ENCODE assay signal across 8 cellular contexts in genomic region chr5:61626639-61627282, GRCh38.
DNase-seq lines count a peak whose midpoint lies in the region; ATAC-seq and TF ChIP-seq lines count a peak whose summit lies in the region.

No MANE protein-coding gene starts in this region.

- H3K27me3 ChIP-seq in ectodermal cell (ENCODE audit: control insufficient read depth, insufficient read depth, low read length, poor library complexity, severe bottlenecking) (peaks cover 11% of the 10 kb centered on the region), neuronal stem cell (ENCODE audit: control insufficient read depth in 3 of 3, insufficient read depth in 3 of 3, low read depth in 1 of 3, low read length in 3 of 3) (no peaks in the 10 kb centered on the region), MM.1S (replicated peaks; ENCODE audit: insufficient read depth, low read length) (no peaks in the 10 kb centered on the region)

- peak overlapping the region; percentile 17 for H2BK12ac ChIP-seq in neuronal stem cell (ENCODE audit: low read length)

- peak overlapping the region; percentile 95 for H3K18ac ChIP-seq in neuronal stem cell (ENCODE audit: low read length)

- no peak overlapping the region for H3K27ac ChIP-seq in ectodermal cell (ENCODE audit: insufficient read depth, low read depth, low read length, poor library complexity, severe bottlenecking)
- no peak overlapping the region for H3K27ac ChIP-seq in neuronal stem cell (replicated peaks; ENCODE audit: low read length)
- no peak overlapping the region for H3K27ac ChIP-seq in MM.1S (ENCODE audit: low read length)

- H3K14ac ChIP-seq in neuronal stem cell (ENCODE audit: low read length) = no peak overlapping the region

- H3K9me3 ChIP-seq in ectodermal cell (ENCODE audit: control insufficient read depth, low read length) = no peaks in the 10 kb centered on the region
- no peaks in the 10 kb centered on the region for H3K9me3 ChIP-seq in neuronal stem cell (replicated peaks in 1 of 2; ENCODE audit: control insufficient read depth in 2 of 2, insufficient read depth in 1 of 2, low read depth in 1 of 2, low read length in 2 of 2)
- H3K9me3 ChIP-seq in MM.1S (replicated peaks; ENCODE audit: insufficient read depth, low read length) = no peaks in the 10 kb centered on the region

- no peak overlapping the region for H2BK5ac ChIP-seq in neuronal stem cell (ENCODE audit: low read length)

- peak overlapping the region; percentile 76 for H3K4me3 Mint-ChIP-seq in Calu3 (ENCODE audit: low read depth, unreplicated experiment)

- intact Hi-C loops in Calu3 (cut with micrococcal nuclease; ENCODE audit: unreplicated experiment) = no loop called here

- H3K79me2 ChIP-seq in MM.1S (ENCODE audit: low read length) = no peaks in the 10 kb centered on the region

- H3K4me3 ChIP-seq in ectodermal cell (ENCODE audit: insufficient read depth, low read depth, low read length) (peak overlapping the region; percentile 49), neuronal stem cell (ENCODE audit: low read length in 2 of 2) (no peak overlapping the region), MM.1S (ENCODE audit: low read length) (no peak overlapping the region)

- WGBS in ectodermal cell, 2 experiments = 79 to 82% methylated on average over 10 of the region's 10 CpGs
- WGBS in neuronal stem cell (ENCODE audit: extremely low coverage in 2 of 2, insufficient read length in 2 of 2, insufficient replicate concordance in 1 of 2), 2 donors = no CpG with 5 or more reads among the region's 10 CpGs

- no peak overlapping the region for H4K8ac ChIP-seq in neuronal stem cell (ENCODE audit: low read depth, low read length)

- H3K36me3 ChIP-seq in ectodermal cell (ENCODE audit: control insufficient read depth, insufficient read depth, low read length) (no peaks in the 10 kb centered on the region), neuronal stem cell (replicated peaks in 1 of 2; ENCODE audit: control insufficient read depth in 2 of 2, insufficient read depth in 2 of 2, low read length in 2 of 2) (no peaks in the 10 kb centered on the region), MM.1S (replicated peaks; ENCODE audit: insufficient read depth, low read length) (no peaks in the 10 kb centered on the region)

- no peak overlapping the region for H3K4me2 ChIP-seq in neuronal stem cell (ENCODE audit: insufficient read depth, low read length, poor library complexity, severe bottlenecking)
- H3K4me2 ChIP-seq in MM.1S (ENCODE audit: low read depth, low read length) = no peak overlapping the region

- H3K4ac ChIP-seq in neuronal stem cell (ENCODE audit: low read length) = no peak overlapping the region

- H3K27me3 Mint-ChIP-seq in Calu3 (ENCODE audit: unreplicated experiment) = no peaks in the 10 kb centered on the region

- no peak for DNase-seq in Calu3
- DNase-seq in neuronal stem cell (ENCODE audit: low spot score) = no peak
- DNase-seq in MM.1S = no peak
- DNase-seq in DMS153 treated with DMSO at 0.1 percent for 48 hours (lab: John Stamatoyannopoulos, UW; ENCODE audit: unreplicated experiment) = no peak
- DNase-seq in kidney tubule cell (ENCODE audit: low spot score) = no peak

- no peak for TF ChIP-seq CTCF in Calu3 (IDR thresholded peaks at IDR 0.05; ENCODE audit: unreplicated experiment)
- no peak for TF ChIP-seq CTCF in MM.1S (IDR thresholded peaks at IDR 0.05; ENCODE audit: low read length)

- H3K36me3 Mint-ChIP-seq in Calu3 (ENCODE audit: insufficient read depth, unreplicated experiment) = peaks cover 11% of the 10 kb centered on the region

- H4K20me1 ChIP-seq in MM.1S (ENCODE audit: insufficient read depth, low read length) = no peaks in the 10 kb centered on the region

- CTCF ChIA-PET in Calu3 (lab: Charles Lee) = interaction anchor here (0.5 kb wide), 1 partner anchor 1858 kb away, joined by 3 read pairs; no protein-coding TSS in a partner anchor

- H3K4me1 ChIP-seq in ectodermal cell (ENCODE audit: control insufficient read depth, insufficient read depth, low read length) (peaks cover 15% of the 10 kb centered on the region), neuronal stem cell (ENCODE audit: control insufficient read depth in 2 of 2, insufficient read depth in 1 of 2, low read depth in 1 of 2, low read length in 2 of 2) (peaks cover 10 to 25% of the 10 kb centered on the region in 2 donors), MM.1S (ENCODE audit: low read length) (no peaks in the 10 kb centered on the region)

- H2AFZ ChIP-seq in neuronal stem cell (ENCODE audit: low read length) (no peak overlapping the region), MM.1S (ENCODE audit: low read length) (no peak overlapping the region)

- H3K27ac Mint-ChIP-seq in Calu3 (ENCODE audit: unreplicated experiment) = no peak overlapping the region

- H2AK5ac ChIP-seq in neuronal stem cell (ENCODE audit: low read depth, low read length) = peak overlapping the region; percentile 79

- H4K91ac ChIP-seq in neuronal stem cell (ENCODE audit: low read depth, low read length, poor library complexity) = no peak overlapping the region

- no peak overlapping the region for H3K9ac ChIP-seq in neuronal stem cell (ENCODE audit: low read depth, low read length, poor library complexity)
- H3K9ac ChIP-seq in MM.1S (ENCODE audit: low read length) = no peak overlapping the region

- no peaks in the 10 kb centered on the region for H3K9me2 ChIP-seq in MM.1S (replicated peaks; ENCODE audit: insufficient read depth, low read length)

- BruUV-seq in Calu3 (replicated peaks; lab: Mats Ljungman, UMichigan) = no TSS peak

- no peak overlapping the region for H3K23ac ChIP-seq in neuronal stem cell (ENCODE audit: low read depth, low read length, poor library complexity)

- H3F3A ChIP-seq in MM.1S (ENCODE audit: insufficient read depth, low read length) = no peaks in the 10 kb centered on the region

- peak overlapping the region; percentile 74 for H2BK15ac ChIP-seq in neuronal stem cell (ENCODE audit: low read length)

- H3K4me1 Mint-ChIP-seq in Calu3 (ENCODE audit: low read depth, unreplicated experiment) = no peaks in the 10 kb centered on the region

- H3K9me3 Mint-ChIP-seq in Calu3 (ENCODE audit: low read depth, unreplicated experiment) = no peaks in the 10 kb centered on the region

- peak overlapping the region; percentile 9 for H2BK120ac ChIP-seq in neuronal stem cell (ENCODE audit: low read depth, low read length)

- peaks cover 2% of the 10 kb centered on the region for H3K79me1 ChIP-seq in neuronal stem cell (ENCODE audit: low read depth, low read length)

- ATAC-seq in HG03045 (IDR thresholded peaks at IDR 0.05; ENCODE audit: unreplicated experiment) (peak; percentile 31), HG03175 (IDR thresholded peaks at IDR 0.05; ENCODE audit: unreplicated experiment) (no peak)
